Comparison of ENCODE assay signal across 22 cellular contexts in genomic region chr7:86961686-86962085, GRCh38.
DNase-seq lines count a peak whose midpoint lies in the region; ATAC-seq and TF ChIP-seq lines count a peak whose summit lies in the region.
"Had no signal": no experiment of that assay in that cellular context is flagged by ENCODE, and none has a peak within 500 bp of the region (broad histone marks: within the 10 kb centered on the region; RNA-seq: fewer than 3 reads in every experiment).

No MANE protein-coding gene starts in this region.

- no peak overlapping the region for H2BK15ac ChIP-seq in mesendoderm (replicated peaks; ENCODE audit: low read depth)

- peak overlapping the region; percentile 56 for H2BK5ac ChIP-seq in mesendoderm (ENCODE audit: low read length)

- no peak overlapping the region for H3K9ac ChIP-seq in mesendoderm (ENCODE audit: low read length)
- H3K9ac ChIP-seq: BLaER1 treated with 17β-estradiol and CSF1 and Interleukin-3, amounts not matched to agents 10 nM and 100 nM had no signal

- intact Hi-C loops in OCI-LY7 (cut with micrococcal nuclease; ENCODE audit: unreplicated experiment): no loop called here

- H2BK120ac ChIP-seq in mesendoderm (ENCODE audit: low read depth, low read length): no peak overlapping the region

- H4K20me1 ChIP-seq in OCI-LY7 (ENCODE audit: insufficient read depth, low read length): no peaks in the 10 kb centered on the region
- H4K20me1 ChIP-seq: BLaER1 treated with 17β-estradiol and CSF1 and Interleukin-3, amounts not matched to agents 10 nM and 100 nM had no signal

- no peak overlapping the region for H3K4me3 ChIP-seq in mesendoderm (ENCODE audit: low read length)
- no peak overlapping the region for H3K4me3 ChIP-seq in OCI-LY7 (ENCODE audit: low read depth, low read length, poor library complexity, severe bottlenecking)
- H3K4me3 ChIP-seq: BLaER1 treated with 17β-estradiol and CSF1 and Interleukin-3, amounts not matched to agents 10 nM and 100 nM; hepatocyte; skin epidermis had no signal

- whole genome bisulfite sequencing in mesendoderm (ENCODE audit: extremely low coverage, insufficient coverage, low lambda C conversion rate): no CpG with 5 or more reads among the region's 1 CpG

- peak overlapping the region; percentile 78 for H3K27ac ChIP-seq in cingulate gyrus (ENCODE audit: low read depth, low read length)
- H3K27ac ChIP-seq in mesendoderm (ENCODE audit: low read depth, low read length): peak overlapping the region; percentile 59
- no peak overlapping the region for H3K27ac ChIP-seq in OCI-LY7 (ENCODE audit: low read depth, low read length, poor library complexity, severe bottlenecking)
- H3K27ac ChIP-seq: BLaER1 treated with 17β-estradiol and CSF1 and Interleukin-3, amounts not matched to agents 10 nM and 100 nM; hepatocyte; skin epidermis had no signal

- no peak overlapping the region for H2AFZ ChIP-seq in OCI-LY7 (ENCODE audit: low read length)
- H2AFZ ChIP-seq: hepatocyte had no signal

- TF ChIP-seq CTCF in OCI-LY7 (conservative IDR thresholded peaks at IDR 0.05; ENCODE audit: low read length): no peak

- H3K18ac ChIP-seq in mesendoderm (ENCODE audit: low read length): no peak overlapping the region

- no peaks in the 10 kb centered on the region for H3K79me2 ChIP-seq in mesendoderm (ENCODE audit: control insufficient read depth, insufficient read depth, low read length)
- H3K79me2 ChIP-seq in OCI-LY7 (ENCODE audit: insufficient read depth, low read depth, low read length): no peaks in the 10 kb centered on the region

- no peak overlapping the region for H3K4ac ChIP-seq in mesendoderm (ENCODE audit: low read depth, low read length)

- no peak for ATAC-seq in GM19395 (IDR thresholded peaks at IDR 0.05; ENCODE audit: unreplicated experiment)
- ATAC-seq: HepG2; natural killer cell treated with Interleukin-12 subunit alpha and Interleukin-12 subunit beta and Interleukin-15 and Interleukin-18, amount 100 ng/mL, for 72 hours had no signal

- DNase-seq in AG08395 (ENCODE audit: low spot score) (peak; percentile 18), NCI-H446 treated with DMSO at 0.1 percent for 48 hours (lab: John Stamatoyannopoulos, UW) (peak; percentile 85), mesendoderm (peak; percentile 80), CD1c-positive myeloid dendritic cell (ENCODE audit: extremely low spot score) (no peak), GM19238 (ENCODE audit: insufficient read length, low spot score) (no peak), OCI-LY7 (ENCODE audit: low spot score) (no peak)
- DNase-seq: activated CD4-positive, alpha-beta T cell treated with anti-CD3 and anti-CD28 coated beads for 4 hours; activated effector memory CD4-positive, alpha-beta T cell treated with anti-CD3 and anti-CD28 coated beads, Interleukin-2, amount 50 U/mL, for 16 hours; central memory CD4-positive, alpha-beta T cell; effector memory CD4-positive, alpha-beta T cell; GOT3; NCI-H1417; NK-92 treated with Interleukin-12 subunit alpha and Interleukin-12 subunit beta, amount 100 ng/mL, for 24 hours; RPMI8226; stimulated activated CD4-positive, alpha-beta T cell treated with anti-CD3 and anti-CD28 coated beads, Interleukin-2, amount 100 ng/mL, for 48 hours had no signal

- no peaks in the 10 kb centered on the region for H3K9me2 ChIP-seq in OCI-LY7 (ENCODE audit: insufficient read depth, low read length)

- H4K5ac ChIP-seq in mesendoderm (ENCODE audit: low read length): no peak overlapping the region

- CTCF ChIA-PET in OCI-LY7 (lab: Charles Lee; ENCODE audit: unreplicated experiment): no interaction called here

- no peaks in the 10 kb centered on the region for H3K9me3 ChIP-seq in OCI-LY7 (ENCODE audit: low read length)

- no peaks in the 10 kb centered on the region for H3K36me3 ChIP-seq in mesendoderm (ENCODE audit: control insufficient read depth, insufficient read depth, low read length)
- no peaks in the 10 kb centered on the region for H3K36me3 ChIP-seq in OCI-LY7 (ENCODE audit: insufficient read depth, low read length)
- H3K36me3 ChIP-seq: BLaER1 treated with 17β-estradiol and CSF1 and Interleukin-3, amounts not matched to agents 10 nM and 100 nM had no signal

- peak overlapping the region; percentile 71 for H2AK5ac ChIP-seq in mesendoderm (ENCODE audit: low read length)

- no peak overlapping the region for H3K4me2 ChIP-seq in mesendoderm (ENCODE audit: low read length)
- H3K4me2 ChIP-seq in OCI-LY7 (ENCODE audit: low read length): no peak overlapping the region
- H3K4me2 ChIP-seq: BLaER1 treated with 17β-estradiol and CSF1 and Interleukin-3, amounts not matched to agents 10 nM and 100 nM; hepatocyte had no signal

- H4K8ac ChIP-seq in mesendoderm (ENCODE audit: low read depth, low read length): no peak overlapping the region

- H3K4me1 ChIP-seq in mesendoderm (ENCODE audit: control insufficient read depth, low read depth, low read length) (peaks cover 25% of the 10 kb centered on the region), OCI-LY7 (ENCODE audit: insufficient read depth, low read length, poor library complexity, severe bottlenecking) (no peaks in the 10 kb centered on the region)
- H3K4me1 ChIP-seq: BLaER1 treated with 17β-estradiol and CSF1 and Interleukin-3, amounts not matched to agents 10 nM and 100 nM had no signal

- POLR2A ChIA-PET in OCI-LY7 (lab: Charles Lee): no interaction called here

- H3K56ac ChIP-seq in mesendoderm (ENCODE audit: low read length): peak overlapping the region; percentile 20

- no peaks in the 10 kb centered on the region for H3K27me3 ChIP-seq in mesendoderm (ENCODE audit: insufficient read depth, low read length, poor library complexity)
- H3K27me3 ChIP-seq: BLaER1 treated with 17β-estradiol and CSF1 and Interleukin-3, amounts not matched to agents 10 nM and 100 nM; hepatocyte had no signal

- BruUV-seq in OCI-LY7 (replicated peaks; lab: Mats Ljungman, UMichigan): no TSS peak

- no peaks in the 10 kb centered on the region for H3K79me1 ChIP-seq in mesendoderm (ENCODE audit: low read length)

- H3K23ac ChIP-seq in mesendoderm (ENCODE audit: low read length): no peak overlapping the region

Comparison
In these comparisons a context has a peak if more than half of its experiments do, and no peak if none do; other contexts are left out.
1. DNase-seq: peak in AG08395 (single experiment), NCI-H446 treated with DMSO at 0.1 percent for 48 hours (single experiment) and mesendoderm (single experiment); none in CD1c-positive myeloid dendritic cell (single experiment), GM19238 (single experiment) and OCI-LY7 (single experiment).